ENCODE assay signal across 14 cellular contexts in genomic region chr2:65256088-65256487, GRCh38. TPM values are rescaled to one million over a fixed set of nuclear protein-coding genes. Genes with fewer than 3 reads are reported as not detected.
A peak's percentile ranks its signal among the peaks of the same experiment; 100 is the strongest.
DNase-seq lines count a peak whose midpoint lies in the region; ATAC-seq, FAIRE-seq and TF ChIP-seq lines count a peak whose summit lies in the region.
"Had no signal": no experiment of that assay in that cellular context is flagged by ENCODE, and none has a peak within 500 bp of the region (broad histone marks: within the 10 kb centered on the region; RNA-seq: fewer than 3 reads in every experiment).

No MANE protein-coding gene starts in this region.

- peak overlapping the region; percentile 27 for H3K27ac Mint-ChIP-seq in CD4-positive, alpha-beta T cell
- H3K27ac Mint-ChIP-seq: activated CD8-positive, alpha-beta T cell treated with anti-CD3 and anti-CD28 coated beads for 36 hours had no signal

- POLR2A ChIA-PET in CD4-positive, alpha-beta T cell (lab: Charles Lee) = interaction anchor here (0.7 kb wide), 1 partner anchor 500 kb away, joined by 4 read pairs; no protein-coding TSS in a partner anchor
- POLR2A ChIA-PET in HEK293T (lab: Yijun Ruan, JAX) = no interaction called here

- peaks cover 26% of the 10 kb centered on the region for H3K4me1 Mint-ChIP-seq in CD4-positive, alpha-beta T cell (ENCODE audit: low read depth)

- intact Hi-C loops in CD4-positive, alpha-beta T cell (cut with DNase I, micrococcal nuclease) = no loop called here
- intact Hi-C loops in lower lobe of right lung (cut with DNase I) = no loop called here

- CTCF ChIA-PET in CD4-positive, alpha-beta T cell (lab: Charles Lee) = no interaction called here
- CTCF ChIA-PET in HEK293T (lab: Yijun Ruan, JAX) = no interaction called here

- no peaks in the 10 kb centered on the region for H3K27me3 ChIP-seq in CD4-positive, alpha-beta T cell (ENCODE audit: control insufficient read depth, insufficient read depth, low read length)
- H3K27me3 ChIP-seq in lower lobe of right lung (ENCODE audit: low read depth) = no peaks in the 10 kb centered on the region
- H3K27me3 ChIP-seq: esophagus squamous epithelium, Peyer's patch had no signal

- no peak overlapping the region for H3K4me3 ChIP-seq in lower lobe of right lung
- H3K4me3 ChIP-seq: esophagus squamous epithelium, Peyer's patch had no signal

- H3K27me3 Mint-ChIP-seq in CD4-positive, alpha-beta T cell = no peaks in the 10 kb centered on the region
- H3K27me3 Mint-ChIP-seq: activated CD8-positive, alpha-beta T cell treated with anti-CD3 and anti-CD28 coated beads for 36 hours had no signal

- no peak overlapping the region for H3K4me3 Mint-ChIP-seq in CD4-positive, alpha-beta T cell
- H3K4me3 Mint-ChIP-seq: activated CD8-positive, alpha-beta T cell treated with anti-CD3 and anti-CD28 coated beads for 36 hours had no signal

- peaks cover 75% of the 10 kb centered on the region for H3K36me3 Mint-ChIP-seq in CD4-positive, alpha-beta T cell (ENCODE audit: low read depth)

- H3K36me3 ChIP-seq in lower lobe of right lung = peaks cover 90% of the 10 kb centered on the region

- peak; percentile 23 for FAIRE-seq in H54 (lab: Jason Lieb, UNC)

- H3K9me3 ChIP-seq in CD4-positive, alpha-beta T cell (ENCODE audit: control insufficient read depth, low read length) = no peaks in the 10 kb centered on the region
- H3K9me3 ChIP-seq in lower lobe of right lung = no peaks in the 10 kb centered on the region
- H3K9me3 ChIP-seq: esophagus squamous epithelium, Peyer's patch had no signal

- no peak overlapping the region for H3K27ac ChIP-seq in CD4-positive, alpha-beta T cell (ENCODE audit: low read depth, low read length)
- no peak overlapping the region for H3K27ac ChIP-seq in lower lobe of right lung
- H3K27ac ChIP-seq: esophagus squamous epithelium, Peyer's patch had no signal

- H3K9me3 Mint-ChIP-seq in CD4-positive, alpha-beta T cell = no peaks in the 10 kb centered on the region
- H3K9me3 Mint-ChIP-seq: activated CD8-positive, alpha-beta T cell treated with anti-CD3 and anti-CD28 coated beads for 36 hours had no signal

- no peak for DNase-seq in CD4-positive, alpha-beta T cell
- DNase-seq in H54 (ENCODE audit: insufficient read length, low spot score) = no peak
- peak; percentile 8 for DNase-seq in RPMI7951 (ENCODE audit: low read depth)
- DNase-seq in lower lobe of right lung = no peak
- DNase-seq in omental fat pad (ENCODE audit: low spot score) = no peak
- DNase-seq in cerebellar nuclear complex (lab: John Stamatoyannopoulos, UW) = no peak
- no peak for DNase-seq in HEK293T (ENCODE audit: extremely low spot score)
- DNase-seq: activated CD8-positive, alpha-beta T cell treated with anti-CD3 and anti-CD28 coated beads for 36 hours; activated naive CD4-positive, alpha-beta T cell treated with Interleukin-2 at 50 U/mL for 16 hours; esophagus squamous epithelium; KBM-7; Peyer's patch; substantia nigra; T1000 had no signal

- H3K4me1 ChIP-seq in lower lobe of right lung = no peaks in the 10 kb centered on the region
- H3K4me1 ChIP-seq: esophagus squamous epithelium, Peyer's patch had no signal

- no peak for TF ChIP-seq POLR2A in H54 (IDR thresholded peaks at IDR 0.05; ENCODE audit: low read depth, low read length)

- TF ChIP-seq CTCF in CD4-positive, alpha-beta T cell (IDR thresholded peaks at IDR 0.05) = no peak
- TF ChIP-seq CTCF in lower lobe of right lung (IDR thresholded peaks at IDR 0.05) (peak; percentile 20), omental fat pad (IDR thresholded peaks at IDR 0.05) (no peak)

- no peak for ATAC-seq in CD4-positive, alpha-beta T cell (ENCODE audit: poor library complexity)
- ATAC-seq in lower lobe of right lung (no peak), omental fat pad (ENCODE audit: low FRiP score) (no peak)
- ATAC-seq: activated CD8-positive, alpha-beta T cell treated with anti-CD3 and anti-CD28 coated beads for 36 hours had no signal

TF ChIP-seq in HEK293T, 16 proteins besides CTCF, POLR2A, EP300 and RAD21:
- TF ChIP-seq LEF1 (IDR thresholded peaks at IDR 0.05; ENCODE audit: borderline replicate concordance) (no peak), FOXA1 (IDR thresholded peaks at IDR 0.05) (no peak), FOXM1 (IDR thresholded peaks at IDR 0.05; ENCODE audit: borderline replicate concordance) (no peak), TARDBP (IDR thresholded peaks at IDR 0.05) (no peak), CTBP1 (IDR thresholded peaks at IDR 0.05; ENCODE audit: borderline replicate concordance) (no peak)
- TF ChIP-seq, protein P1, sequence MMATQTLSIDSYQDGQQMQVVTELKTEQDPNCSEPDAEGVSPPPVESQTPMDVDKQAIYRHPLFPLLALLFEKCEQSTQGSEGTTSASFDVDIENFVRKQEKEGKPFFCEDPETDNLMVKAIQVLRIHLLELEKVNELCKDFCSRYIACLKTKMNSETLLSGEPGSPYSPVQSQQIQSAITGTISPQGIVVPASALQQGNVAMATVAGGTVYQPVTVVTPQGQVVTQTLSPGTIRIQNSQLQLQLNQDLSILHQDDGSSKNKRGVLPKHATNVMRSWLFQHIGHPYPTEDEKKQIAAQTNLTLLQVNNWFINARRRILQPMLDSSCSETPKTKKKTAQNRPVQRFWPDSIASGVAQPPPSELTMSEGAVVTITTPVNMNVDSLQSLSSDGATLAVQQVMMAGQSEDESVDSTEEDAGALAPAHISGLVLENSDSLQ (IDR thresholded peaks at IDR 0.05) = no peak

RNA-seq across cellular contexts. Expression of gene ACTR2, which starts 28.5 kb away (rescaled TPM):
- 100 to 1,000 TPM; 128 to 130 TPM for total RNA-seq in CD4-positive, alpha-beta T cell
- total RNA-seq in RPMI7951 (2014; rRNA removed; shearing (Covaris generic)) = 85.8 and 98.8 TPM in 2 replicates
- total RNA-seq in lower lobe of right lung = 279 TPM
- total RNA-seq in omental fat pad = 100 to 1,000 TPM in 2 of 4 donors, 10 to 100 TPM in 2; 56.4 to 115 (median 97.1) TPM
